18 cellular contexts compared by ENCODE assay signal in genomic region chr4:80538276-80538926, GRCh38.
DNase-seq lines count a peak whose midpoint lies in the region; ATAC-seq, FAIRE-seq and TF ChIP-seq lines count a peak whose summit lies in the region.
"Had no signal": no experiment of that assay in that cellular context is flagged by ENCODE, and none has a peak within 500 bp of the region (broad histone marks: within the 10 kb centered on the region; RNA-seq: fewer than 3 reads in every experiment).

No MANE protein-coding gene starts in this region.

- FAIRE-seq in G401.6 (lab: Jason Lieb, UNC), result peak; percentile 91
- FAIRE-seq: GM12891, K562, urothelium cell line had no signal

- TF ChIP-seq CTCF in astrocyte of the spinal cord (IDR thresholded peaks at IDR 0.05; ENCODE audit: low read depth, low read length) (no peak), kidney epithelial cell (IDR thresholded peaks at IDR 0.05; ENCODE audit: insufficient read depth, low read length, poor library complexity, severe bottlenecking) (no peak)

- no peaks in the 10 kb centered on the region for H3K36me3 ChIP-seq in kidney epithelial cell (ENCODE audit: control insufficient read depth, insufficient read depth, low read length)
- H3K36me3 ChIP-seq: HAP-1 had no signal

- H3K4me3 ChIP-seq in astrocyte of the spinal cord (ENCODE audit: low read depth, low read length) (no peak overlapping the region), kidney epithelial cell (ENCODE audit: low read depth, low read length) (no peak overlapping the region)
- H3K4me3 ChIP-seq: body of pancreas, HAP-1, K562 had no signal

- ATAC-seq in GM19035 (IDR thresholded peaks at IDR 0.05; ENCODE audit: unreplicated experiment) (no peak), GM21717 (IDR thresholded peaks at IDR 0.05; ENCODE audit: unreplicated experiment) (no peak), HG02970 (IDR thresholded peaks at IDR 0.05; ENCODE audit: low FRiP score, unreplicated experiment) (no peak)
- ATAC-seq: body of pancreas; K562; stimulated activated naive CD8-positive, alpha-beta T cell treated with anti-CD3 and anti-CD28 coated beads, Interleukin-15, Interleukin-2, amounts not matched to agents 100 U/mL and 50 U/mL, for 24 hours had no signal

- H3K27me3 ChIP-seq in kidney epithelial cell (ENCODE audit: control insufficient read depth, insufficient read depth, low read length), result no peaks in the 10 kb centered on the region
- H3K27me3 ChIP-seq: body of pancreas had no signal

- DNase-seq in M059J (ENCODE audit: low read depth), result peak; percentile 52
- peak; percentile 59 for DNase-seq in astrocyte of the spinal cord (ENCODE audit: low read depth, low spot score)
- peak; percentile 23 for DNase-seq in kidney epithelial cell (ENCODE audit: low read depth)
- DNase-seq: activated CD4-positive, alpha-beta memory T cell treated with anti-CD3 and anti-CD28 coated beads, Interleukin-2, amount 10 ng/mL, durations not matched to agents 7 days and 5 days; body of pancreas; DMS79 treated with DMSO at 0.1 percent for 48 hours; foreskin melanocyte; NCI-H1417 treated with DMSO at 0.1 percent for 48 hours; NCI-H2227 treated with DMSO at 0.1 percent for 48 hours; stimulated activated naive CD8-positive, alpha-beta T cell treated with anti-CD3 and anti-CD28 coated beads, Interleukin-15, Interleukin-2, amounts not matched to agents 100 U/mL and 50 U/mL, for 24 hours had no signal

- in situ Hi-C loops in astrocyte of the spinal cord (cut with HindIII; ENCODE audit: low sequenced_read_pairs), result no loop called here
